In the genomic region with DNA sequence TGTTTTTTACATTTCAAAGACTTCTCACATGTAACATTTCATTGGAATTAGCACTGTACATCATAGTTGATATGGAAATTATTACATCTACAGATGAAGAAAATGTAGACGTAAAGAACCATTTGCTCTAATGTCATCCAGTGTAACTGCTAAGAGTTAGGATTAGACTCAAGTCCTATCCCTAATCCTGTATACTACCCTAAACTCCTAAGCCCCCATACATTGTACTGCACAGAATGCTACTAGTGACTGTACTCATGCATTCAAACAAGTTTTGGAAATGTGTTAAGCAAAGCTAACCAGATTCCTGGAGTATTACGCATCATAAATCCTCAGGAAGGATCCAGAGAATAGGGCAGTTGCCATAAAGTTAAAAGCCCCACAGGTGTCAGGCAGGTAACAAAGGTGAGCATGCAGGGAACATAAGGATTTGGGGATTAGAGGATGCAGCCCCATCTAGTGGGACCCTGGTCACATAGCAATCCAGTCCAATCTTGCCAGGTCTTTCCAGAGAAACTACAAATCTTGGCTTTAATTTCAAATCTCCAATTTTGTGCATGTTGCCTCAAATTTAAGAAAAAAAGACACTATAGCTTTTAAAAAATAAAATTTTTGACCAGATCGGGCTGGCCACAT, we compare ENCODE assay signal across 8 cellular contexts. TPM values are rescaled to one million over a fixed set of nuclear protein-coding genes. Genes with fewer than 3 reads are reported as not detected.
DNase-seq lines count a peak whose midpoint lies in the region; ATAC-seq and TF ChIP-seq lines count a peak whose summit lies in the region.

No MANE protein-coding gene starts in this region.

- no peaks in the 10 kb centered on the region for H3K9me3 Mint-ChIP-seq in endothelial cell (ENCODE audit: unreplicated experiment)
- no peaks in the 10 kb centered on the region for H3K9me3 Mint-ChIP-seq in activated T-cell treated with anti-CD3 and anti-CD28 coated beads, Interleukin-2, amount 50 U/mL, for 24 hours

- intact Hi-C loops in left ventricle myocardium inferior (cut with micrococcal nuclease) (no loop called here), left ventricle myocardium superior (cut with micrococcal nuclease) (no loop called here), upper lobe of right lung (cut with DNase I) (no loop called here)

- DNase-seq in left ventricle myocardium inferior (no peak), left ventricle myocardium superior (no peak), NCI-H345 treated with DMSO at 0.1 percent for 48 hours (lab: John Stamatoyannopoulos, UW; ENCODE audit: unreplicated experiment) (peak; percentile 26), endothelial cell (ENCODE audit: low spot score) (no peak), upper lobe of right lung (no peak), dermis blood vessel endothelial cell (no peak)
- no peak for DNase-seq in activated T-cell treated with anti-CD3 and anti-CD28 coated beads, Interleukin-2, amount 50 U/mL, for 24 hours

- no peak overlapping the region for H3K4me3 Mint-ChIP-seq in endothelial cell (ENCODE audit: unreplicated experiment)
- no peak overlapping the region for H3K4me3 Mint-ChIP-seq in activated T-cell treated with anti-CD3 and anti-CD28 coated beads, Interleukin-2, amount 50 U/mL, for 24 hours

- peaks cover 2% of the 10 kb centered on the region for H3K27me3 Mint-ChIP-seq in endothelial cell (ENCODE audit: unreplicated experiment)
- H3K27me3 Mint-ChIP-seq in activated T-cell treated with anti-CD3 and anti-CD28 coated beads, Interleukin-2, amount 50 U/mL, for 24 hours, result no peaks in the 10 kb centered on the region

- H3K9me3 ChIP-seq in left ventricle myocardium inferior (replicated peaks) (no peaks in the 10 kb centered on the region), upper lobe of right lung (no peaks in the 10 kb centered on the region)

- no peak for ATAC-seq in left ventricle myocardium superior
- peak; percentile 46 for ATAC-seq in upper lobe of right lung
- no peak for ATAC-seq in HG03439 (IDR thresholded peaks at IDR 0.05; ENCODE audit: unreplicated experiment)

- H3K36me3 Mint-ChIP-seq in endothelial cell (ENCODE audit: low read depth, unreplicated experiment), result no peaks in the 10 kb centered on the region
- H3K36me3 Mint-ChIP-seq in activated T-cell treated with anti-CD3 and anti-CD28 coated beads, Interleukin-2, amount 50 U/mL, for 24 hours (ENCODE audit: low read depth), result no peaks in the 10 kb centered on the region

- no peaks in the 10 kb centered on the region for H3K36me3 ChIP-seq in left ventricle myocardium inferior
- H3K36me3 ChIP-seq in upper lobe of right lung, result no peaks in the 10 kb centered on the region

- H3K4me3 ChIP-seq in left ventricle myocardium inferior, result no peak overlapping the region
- no peak overlapping the region for H3K4me3 ChIP-seq in upper lobe of right lung

- H3K27ac ChIP-seq in left ventricle myocardium inferior (replicated peaks) (no peak overlapping the region), upper lobe of right lung (no peak overlapping the region)

- no peak overlapping the region for H3K27ac Mint-ChIP-seq in endothelial cell (ENCODE audit: unreplicated experiment)
- H3K27ac Mint-ChIP-seq in activated T-cell treated with anti-CD3 and anti-CD28 coated beads, Interleukin-2, amount 50 U/mL, for 24 hours, result no peak overlapping the region

- TF ChIP-seq CTCF in left ventricle myocardium inferior (IDR thresholded peaks at IDR 0.05; ENCODE audit: borderline replicate concordance) (peak; percentile 53), endothelial cell (IDR thresholded peaks at IDR 0.05; ENCODE audit: unreplicated experiment) (peak; percentile 62), upper lobe of right lung (IDR thresholded peaks at IDR 0.05) (peak; percentile 47)

- H3K27me3 ChIP-seq in left ventricle myocardium inferior (ENCODE audit: low read depth) (peaks cover 5% of the 10 kb centered on the region), upper lobe of right lung (no peaks in the 10 kb centered on the region)

- H3K4me1 Mint-ChIP-seq in endothelial cell (ENCODE audit: unreplicated experiment), result no peaks in the 10 kb centered on the region
- peaks cover 69% of the 10 kb centered on the region for H3K4me1 Mint-ChIP-seq in activated T-cell treated with anti-CD3 and anti-CD28 coated beads, Interleukin-2, amount 50 U/mL, for 24 hours (ENCODE audit: low read depth)

- H3K4me1 ChIP-seq in left ventricle myocardium inferior, result no peaks in the 10 kb centered on the region
- H3K4me1 ChIP-seq in upper lobe of right lung, result no peaks in the 10 kb centered on the region

RNA-seq across cellular contexts. Expression of gene HAVCR1, which starts 32.0 kb away (rescaled TPM):
- total RNA-seq in left ventricle myocardium inferior, result not detected
- total RNA-seq in left ventricle myocardium superior, result 0.17 TPM
- total RNA-seq in endothelial cell (ENCODE audit: unreplicated experiment), result not detected
- total RNA-seq in upper lobe of right lung, result not detected
- 0.28 and 1.0 TPM in 2 replicates for total RNA-seq in dermis blood vessel endothelial cell
